ENCODE assay signal across 10 cellular contexts in genomic region chr16:57316390-57317017, GRCh38. TPM values are rescaled to one million over a fixed set of nuclear protein-coding genes. Genes with fewer than 3 reads are reported as not detected.
DNase-seq lines count a peak whose midpoint lies in the region; ATAC-seq lines count a peak whose summit lies in the region.
"Had no signal": no experiment of that assay in that cellular context is flagged by ENCODE, and none has a peak within 500 bp of the region (broad histone marks: within the 10 kb centered on the region; RNA-seq: fewer than 3 reads in every experiment).

No MANE protein-coding gene starts in this region.

- no peaks in the 10 kb centered on the region for H3K9me3 Mint-ChIP-seq in stimulated activated effector memory CD8-positive, alpha-beta T cell treated with anti-CD3 and anti-CD28 coated beads, Interleukin-12 subunit alpha, Interleukin-12 subunit beta, amount 100 ng/mL, for 72 hours
- H3K9me3 Mint-ChIP-seq: natural killer cell treated with Interleukin-12 subunit alpha and Interleukin-12 subunit beta and Interleukin-15 and Interleukin-18, amount 100 ng/mL, for 72 hours; T-helper 1 cell treated with Interleukin-12 subunit alpha and Interleukin-12 subunit beta and Interleukin-4 antibody, amounts not matched to agents 30 μg/mL and 1 μg/mL, for 36 hours had no signal

- no peaks in the 10 kb centered on the region for H3K36me3 Mint-ChIP-seq in stimulated activated effector memory CD8-positive, alpha-beta T cell treated with anti-CD3 and anti-CD28 coated beads, Interleukin-12 subunit alpha, Interleukin-12 subunit beta, amount 100 ng/mL, for 72 hours
- H3K36me3 Mint-ChIP-seq: natural killer cell treated with Interleukin-12 subunit alpha and Interleukin-12 subunit beta and Interleukin-15 and Interleukin-18, amount 100 ng/mL, for 72 hours had no signal

- DNase-seq in HCEC 1CT = peak; percentile 84
- DNase-seq in astrocyte of the hippocampus (ENCODE audit: low read depth, low spot score) = peak; percentile 77
- DNase-seq in iris pigment epithelial cell (ENCODE audit: low read depth) = peak; percentile 63
- no peak for DNase-seq in stimulated activated effector memory CD8-positive, alpha-beta T cell treated with anti-CD3 and anti-CD28 coated beads, Interleukin-12 subunit alpha, Interleukin-12 subunit beta, amount 100 ng/mL, for 72 hours (ENCODE audit: low spot score in 2 of 2)
- DNase-seq in cerebellum (ENCODE audit: low spot score) = no peak
- DNase-seq in midbrain (lab: John Stamatoyannopoulos, UW) = no peak
- no peak for DNase-seq in activated naive CD4-positive, alpha-beta T cell treated with anti-CD3 and anti-CD28 coated beads, Interleukin-2, amount 50 U/mL, for 16 hours
- DNase-seq in NCI-H2196 (lab: John Stamatoyannopoulos, UW; ENCODE audit: unreplicated experiment) = no peak

- no peak overlapping the region for H3K4me3 Mint-ChIP-seq in stimulated activated effector memory CD8-positive, alpha-beta T cell treated with anti-CD3 and anti-CD28 coated beads, Interleukin-12 subunit alpha, Interleukin-12 subunit beta, amount 100 ng/mL, for 72 hours
- H3K4me3 Mint-ChIP-seq: natural killer cell treated with Interleukin-12 subunit alpha and Interleukin-12 subunit beta and Interleukin-15 and Interleukin-18, amount 100 ng/mL, for 72 hours; T-helper 1 cell treated with Interleukin-12 subunit alpha and Interleukin-12 subunit beta and Interleukin-4 antibody, amounts not matched to agents 30 μg/mL and 1 μg/mL, for 36 hours had no signal

- H3K27ac Mint-ChIP-seq in stimulated activated effector memory CD8-positive, alpha-beta T cell treated with anti-CD3 and anti-CD28 coated beads, Interleukin-12 subunit alpha, Interleukin-12 subunit beta, amount 100 ng/mL, for 72 hours = peak overlapping the region; percentile 55
- H3K27ac Mint-ChIP-seq: natural killer cell treated with Interleukin-12 subunit alpha and Interleukin-12 subunit beta and Interleukin-15 and Interleukin-18, amount 100 ng/mL, for 72 hours; T-helper 1 cell treated with Interleukin-12 subunit alpha and Interleukin-12 subunit beta and Interleukin-4 antibody, amounts not matched to agents 30 μg/mL and 1 μg/mL, for 36 hours had no signal

- peaks cover 12% of the 10 kb centered on the region for H3K4me1 Mint-ChIP-seq in stimulated activated effector memory CD8-positive, alpha-beta T cell treated with anti-CD3 and anti-CD28 coated beads, Interleukin-12 subunit alpha, Interleukin-12 subunit beta, amount 100 ng/mL, for 72 hours

- no peak for ATAC-seq in stimulated activated effector memory CD8-positive, alpha-beta T cell treated with anti-CD3 and anti-CD28 coated beads, Interleukin-12 subunit alpha, Interleukin-12 subunit beta, amount 100 ng/mL, for 72 hours
- ATAC-seq: natural killer cell treated with Interleukin-12 subunit alpha and Interleukin-12 subunit beta and Interleukin-15 and Interleukin-18, amount 100 ng/mL, for 72 hours had no signal

RNA-seq across cellular contexts. Expression of gene PLLP, which starts 32.0 kb away (rescaled TPM):
- total RNA-seq in cerebellum = 2.2 TPM

RNA-seq across cellular contexts. Expression of gene CCL22, which starts 42.1 kb away (rescaled TPM):
- total RNA-seq in cerebellum = not detected

RNA-seq across cellular contexts. Expression of gene CX3CL1, which starts 55.8 kb away (rescaled TPM):
- total RNA-seq in cerebellum = 4.4 TPM
- total RNA-seq: natural killer cell treated with Interleukin-12 subunit alpha and Interleukin-12 subunit beta and Interleukin-15 and Interleukin-18, amount 100 ng/mL, for 72 hours had no signal

Comparison
In these comparisons a context has a peak if more than half of its experiments do, and no peak if none do; other contexts are left out.
1. DNase-seq: peak in HCEC 1CT (single experiment), astrocyte of the hippocampus (single experiment) and iris pigment epithelial cell (single experiment); none in stimulated activated effector memory CD8-positive, alpha-beta T cell treated with anti-CD3 and anti-CD28 coated beads, Interleukin-12 subunit alpha, Interleukin-12 subunit beta, amount 100 ng/mL, for 72 hours (0 of 2), cerebellum (single experiment), midbrain (single experiment), activated naive CD4-positive, alpha-beta T cell treated with anti-CD3 and anti-CD28 coated beads, Interleukin-2, amount 50 U/mL, for 16 hours (single experiment) and NCI-H2196 (single experiment).